Comparison of ENCODE assay signal across 1 cellular context in the genomic region with DNA sequence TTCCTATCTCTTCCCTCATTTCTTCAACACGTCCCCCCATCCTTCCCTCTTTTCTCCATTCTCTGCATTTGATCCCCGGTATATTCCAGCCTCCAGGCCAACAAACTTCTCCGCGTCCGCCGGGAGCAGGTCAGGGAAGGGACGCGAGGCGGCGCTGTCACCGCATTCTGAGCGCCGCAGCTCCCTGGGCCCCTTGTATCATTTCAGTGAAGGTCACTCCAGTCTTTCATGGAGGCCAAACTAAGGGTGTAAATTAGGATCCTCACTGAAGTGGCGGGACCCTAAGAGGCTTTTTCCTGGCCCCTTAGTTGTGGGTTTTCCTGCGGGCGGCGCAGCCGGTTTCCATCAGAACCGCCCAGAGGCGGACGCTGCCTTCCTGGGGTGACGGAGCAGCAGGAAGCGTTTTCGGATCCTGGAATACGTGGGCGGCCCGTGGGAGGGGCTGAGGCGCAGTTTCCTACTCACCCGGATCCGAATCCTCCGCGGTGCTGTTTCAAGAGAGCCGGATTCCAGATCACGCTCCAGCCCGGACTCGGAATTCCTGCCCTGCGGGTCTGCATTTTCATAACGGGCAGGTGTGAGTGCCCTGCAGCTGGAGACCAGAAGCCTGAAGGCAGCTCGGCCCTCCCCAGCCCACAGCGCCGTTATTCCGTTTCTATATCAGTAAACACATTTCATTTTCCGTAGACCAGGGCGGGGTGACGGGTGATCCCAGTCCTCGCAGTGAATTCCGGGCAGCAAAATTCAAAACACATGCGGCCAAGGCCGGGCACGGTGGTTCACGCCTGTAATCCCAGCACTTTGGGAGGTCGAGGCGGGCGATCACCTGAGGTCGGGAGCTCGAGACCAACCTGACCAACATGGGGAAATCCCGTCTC.
TF ChIP-seq lines count a peak whose summit lies in the region.

No MANE protein-coding gene starts in this region.

TF ChIP-seq in HepG2, 621 proteins besides CTCF, POLR2A, EP300 and RAD21 (continued from another document and continues in another):
- TF ChIP-seq, protein P1, sequence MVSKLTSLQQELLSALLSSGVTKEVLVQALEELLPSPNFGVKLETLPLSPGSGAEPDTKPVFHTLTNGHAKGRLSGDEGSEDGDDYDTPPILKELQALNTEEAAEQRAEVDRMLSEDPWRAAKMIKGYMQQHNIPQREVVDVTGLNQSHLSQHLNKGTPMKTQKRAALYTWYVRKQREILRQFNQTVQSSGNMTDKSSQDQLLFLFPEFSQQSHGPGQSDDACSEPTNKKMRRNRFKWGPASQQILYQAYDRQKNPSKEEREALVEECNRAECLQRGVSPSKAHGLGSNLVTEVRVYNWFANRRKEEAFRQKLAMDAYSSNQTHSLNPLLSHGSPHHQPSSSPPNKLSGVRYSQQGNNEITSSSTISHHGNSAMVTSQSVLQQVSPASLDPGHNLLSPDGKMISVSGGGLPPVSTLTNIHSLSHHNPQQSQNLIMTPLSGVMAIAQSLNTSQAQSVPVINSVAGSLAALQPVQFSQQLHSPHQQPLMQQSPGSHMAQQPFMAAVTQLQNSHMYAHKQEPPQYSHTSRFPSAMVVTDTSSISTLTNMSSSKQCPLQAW (CRISPR knock-in tag; IDR thresholded peaks at IDR 0.05) = peak; percentile 38; the same call in 1 of the 2 replicates
- TF ChIP-seq CREM (IDR thresholded peaks at IDR 0.05) (peak; percentile 12; the same call in 1 of the 2 replicates), CREM (CRISPR knock-in tag; IDR thresholded peaks at IDR 0.05) (no peak), KLF15 (CRISPR knock-in tag; IDR thresholded peaks at IDR 0.05; ENCODE audit: borderline replicate concordance) (peak; percentile 40; the same call in 1 of the 2 replicates), JUNB (CRISPR knock-in tag; IDR thresholded peaks at IDR 0.05; ENCODE audit: borderline replicate concordance) (no peak), FOXM1 (CRISPR knock-in tag; IDR thresholded peaks at IDR 0.05) (no peak), ZNF768 (CRISPR knock-in tag; IDR thresholded peaks at IDR 0.05) (peak; percentile 82), PRPF4 (IDR thresholded peaks at IDR 0.05; ENCODE audit: low read depth, low read length, poor library complexity, severe bottlenecking) (no peak), TRIM24 (CRISPR knock-in tag; IDR thresholded peaks at IDR 0.05) (no peak), ZBTB1 (CRISPR knock-in tag; IDR thresholded peaks at IDR 0.05; ENCODE audit: borderline replicate concordance) (no peak), TAF15 (IDR thresholded peaks at IDR 0.05; ENCODE audit: low read depth, low read length, poor library complexity, severe bottlenecking) (no peak), ZNF451 (CRISPR knock-in tag; IDR thresholded peaks at IDR 0.05) (no peak), SNRNP70 (IDR thresholded peaks at IDR 0.05; ENCODE audit: low read depth, low read length) (no peak), NFIB (CRISPR knock-in tag; IDR thresholded peaks at IDR 0.05; ENCODE audit: borderline replicate concordance) (no peak), ZC3H4 (CRISPR knock-in tag; IDR thresholded peaks at IDR 0.05; ENCODE audit: borderline replicate concordance) (no peak), IKZF4 (CRISPR knock-in tag; IDR thresholded peaks at IDR 0.05; ENCODE audit: borderline replicate concordance, low read depth, not compliant biosample characterization) (no peak), ZSCAN21 (CRISPR knock-in tag; IDR thresholded peaks at IDR 0.05; ENCODE audit: borderline replicate concordance) (no peak), ARNTL (CRISPR knock-in tag; IDR thresholded peaks at IDR 0.05) (0 out of 2 replicates have a peak, but pooled peaks have one; percentile 33), IKZF1 (IDR thresholded peaks at IDR 0.05) (no peak), NCOR1 (IDR thresholded peaks at IDR 0.05; ENCODE audit: borderline replicate concordance, low read length) (no peak), ATRX (CRISPR knock-in tag; IDR thresholded peaks at IDR 0.05; ENCODE audit: borderline replicate concordance) (no peak), THYN1 (CRISPR knock-in tag; IDR thresholded peaks at IDR 0.05; ENCODE audit: borderline replicate concordance, low read depth) (0 out of 2 replicates have a peak, but pooled peaks have one; percentile 82), EHMT2 (IDR thresholded peaks at IDR 0.05; ENCODE audit: borderline replicate concordance, low read depth, low read length) (no peak), ZBTB21 (CRISPR knock-in tag; IDR thresholded peaks at IDR 0.05) (0 out of 2 replicates have a peak, but pooled peaks have one; percentile 25), FOSL1 (CRISPR knock-in tag; IDR thresholded peaks at IDR 0.05; ENCODE audit: borderline replicate concordance) (no peak), HNRNPL (IDR thresholded peaks at IDR 0.05; ENCODE audit: low read depth, low read length) (no peak), ZNF879 (CRISPR knock-in tag; IDR thresholded peaks at IDR 0.05) (peak; percentile 3; the same call in 1 of the 2 replicates), ZNF446 (CRISPR knock-in tag; IDR thresholded peaks at IDR 0.05) (0 out of 2 replicates have a peak, but pooled peaks have one; percentile 24), CCDC6 (CRISPR knock-in tag; IDR thresholded peaks at IDR 0.05) (peak; percentile 25; the same call in 1 of the 2 replicates), ZNF75D (CRISPR knock-in tag; IDR thresholded peaks at IDR 0.05; ENCODE audit: borderline replicate concordance) (no peak), BRCA1 (CRISPR knock-in tag; IDR thresholded peaks at IDR 0.05) (no peak), KMT2B (CRISPR knock-in tag; IDR thresholded peaks at IDR 0.05) (0 out of 2 replicates have a peak, but pooled peaks have one; percentile 70), NFRKB (IDR thresholded peaks at IDR 0.05) (no peak), ZNF232 (CRISPR knock-in tag; IDR thresholded peaks at IDR 0.05; ENCODE audit: borderline replicate concordance) (no peak; the same call in 1 of the 2 replicates), KLF11 (CRISPR knock-in tag; IDR thresholded peaks at IDR 0.05) (no peak), ZNF317 (CRISPR knock-in tag; IDR thresholded peaks at IDR 0.05) (no peak)
- TF ChIP-seq, protein P2, sequence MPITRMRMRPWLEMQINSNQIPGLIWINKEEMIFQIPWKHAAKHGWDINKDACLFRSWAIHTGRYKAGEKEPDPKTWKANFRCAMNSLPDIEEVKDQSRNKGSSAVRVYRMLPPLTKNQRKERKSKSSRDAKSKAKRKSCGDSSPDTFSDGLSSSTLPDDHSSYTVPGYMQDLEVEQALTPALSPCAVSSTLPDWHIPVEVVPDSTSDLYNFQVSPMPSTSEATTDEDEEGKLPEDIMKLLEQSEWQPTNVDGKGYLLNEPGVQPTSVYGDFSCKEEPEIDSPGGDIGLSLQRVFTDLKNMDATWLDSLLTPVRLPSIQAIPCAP (CRISPR knock-in tag; IDR thresholded peaks at IDR 0.05; ENCODE audit: low read depth) = no peak
- TF ChIP-seq, protein P3, sequence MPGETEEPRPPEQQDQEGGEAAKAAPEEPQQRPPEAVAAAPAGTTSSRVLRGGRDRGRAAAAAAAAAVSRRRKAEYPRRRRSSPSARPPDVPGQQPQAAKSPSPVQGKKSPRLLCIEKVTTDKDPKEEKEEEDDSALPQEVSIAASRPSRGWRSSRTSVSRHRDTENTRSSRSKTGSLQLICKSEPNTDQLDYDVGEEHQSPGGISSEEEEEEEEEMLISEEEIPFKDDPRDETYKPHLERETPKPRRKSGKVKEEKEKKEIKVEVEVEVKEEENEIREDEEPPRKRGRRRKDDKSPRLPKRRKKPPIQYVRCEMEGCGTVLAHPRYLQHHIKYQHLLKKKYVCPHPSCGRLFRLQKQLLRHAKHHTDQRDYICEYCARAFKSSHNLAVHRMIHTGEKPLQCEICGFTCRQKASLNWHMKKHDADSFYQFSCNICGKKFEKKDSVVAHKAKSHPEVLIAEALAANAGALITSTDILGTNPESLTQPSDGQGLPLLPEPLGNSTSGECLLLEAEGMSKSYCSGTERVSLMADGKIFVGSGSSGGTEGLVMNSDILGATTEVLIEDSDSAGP (CRISPR knock-in tag; IDR thresholded peaks at IDR 0.05; ENCODE audit: borderline replicate concordance) = peak; percentile 71; the same call in 1 of the 2 replicates
- TF ChIP-seq, protein P4, sequence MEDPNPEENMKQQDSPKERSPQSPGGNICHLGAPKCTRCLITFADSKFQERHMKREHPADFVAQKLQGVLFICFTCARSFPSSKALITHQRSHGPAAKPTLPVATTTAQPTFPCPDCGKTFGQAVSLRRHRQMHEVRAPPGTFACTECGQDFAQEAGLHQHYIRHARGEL (CRISPR knock-in tag; IDR thresholded peaks at IDR 0.05) = no peak
- TF ChIP-seq, protein P5, sequence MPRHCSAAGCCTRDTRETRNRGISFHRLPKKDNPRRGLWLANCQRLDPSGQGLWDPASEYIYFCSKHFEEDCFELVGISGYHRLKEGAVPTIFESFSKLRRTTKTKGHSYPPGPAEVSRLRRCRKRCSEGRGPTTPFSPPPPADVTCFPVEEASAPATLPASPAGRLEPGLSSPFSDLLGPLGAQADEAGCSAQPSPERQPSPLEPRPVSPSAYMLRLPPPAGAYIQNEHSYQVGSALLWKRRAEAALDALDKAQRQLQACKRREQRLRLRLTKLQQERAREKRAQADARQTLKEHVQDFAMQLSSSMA (CRISPR knock-in tag; IDR thresholded peaks at IDR 0.05) = no peak
- TF ChIP-seq, protein P6, sequence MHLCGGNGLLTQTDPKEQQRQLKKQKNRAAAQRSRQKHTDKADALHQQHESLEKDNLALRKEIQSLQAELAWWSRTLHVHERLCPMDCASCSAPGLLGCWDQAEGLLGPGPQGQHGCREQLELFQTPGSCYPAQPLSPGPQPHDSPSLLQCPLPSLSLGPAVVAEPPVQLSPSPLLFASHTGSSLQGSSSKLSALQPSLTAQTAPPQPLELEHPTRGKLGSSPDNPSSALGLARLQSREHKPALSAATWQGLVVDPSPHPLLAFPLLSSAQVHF (CRISPR knock-in tag; IDR thresholded peaks at IDR 0.05) = 0 out of 2 replicates have a peak, but pooled peaks have one; percentile 45
- TF ChIP-seq, protein P7, sequence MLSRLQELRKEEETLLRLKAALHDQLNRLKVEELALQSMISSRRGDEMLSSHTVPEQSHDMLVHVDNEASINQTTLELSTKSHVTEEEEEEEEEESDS (CRISPR knock-in tag; IDR thresholded peaks at IDR 0.05; ENCODE audit: borderline replicate concordance) = no peak
- TF ChIP-seq, protein P8, sequence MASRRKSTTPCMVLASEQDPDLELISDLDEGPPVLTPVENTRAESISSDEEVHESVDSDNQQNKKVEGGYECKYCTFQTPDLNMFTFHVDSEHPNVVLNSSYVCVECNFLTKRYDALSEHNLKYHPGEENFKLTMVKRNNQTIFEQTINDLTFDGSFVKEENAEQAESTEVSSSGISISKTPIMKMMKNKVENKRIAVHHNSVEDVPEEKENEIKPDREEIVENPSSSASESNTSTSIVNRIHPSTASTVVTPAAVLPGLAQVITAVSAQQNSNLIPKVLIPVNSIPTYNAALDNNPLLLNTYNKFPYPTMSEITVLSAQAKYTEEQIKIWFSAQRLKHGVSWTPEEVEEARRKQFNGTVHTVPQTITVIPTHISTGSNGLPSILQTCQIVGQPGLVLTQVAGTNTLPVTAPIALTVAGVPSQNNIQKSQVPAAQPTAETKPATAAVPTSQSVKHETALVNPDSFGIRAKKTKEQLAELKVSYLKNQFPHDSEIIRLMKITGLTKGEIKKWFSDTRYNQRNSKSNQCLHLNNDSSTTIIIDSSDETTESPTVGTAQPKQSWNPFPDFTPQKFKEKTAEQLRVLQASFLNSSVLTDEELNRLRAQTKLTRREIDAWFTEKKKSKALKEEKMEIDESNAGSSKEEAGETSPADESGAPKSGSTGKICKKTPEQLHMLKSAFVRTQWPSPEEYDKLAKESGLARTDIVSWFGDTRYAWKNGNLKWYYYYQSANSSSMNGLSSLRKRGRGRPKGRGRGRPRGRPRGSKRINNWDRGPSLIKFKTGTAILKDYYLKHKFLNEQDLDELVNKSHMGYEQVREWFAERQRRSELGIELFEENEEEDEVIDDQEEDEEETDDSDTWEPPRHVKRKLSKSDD (CRISPR knock-in tag; IDR thresholded peaks at IDR 0.05; ENCODE audit: low read depth) = peak; percentile 66; the same call in 1 of the 2 replicates
- TF ChIP-seq, protein P9, sequence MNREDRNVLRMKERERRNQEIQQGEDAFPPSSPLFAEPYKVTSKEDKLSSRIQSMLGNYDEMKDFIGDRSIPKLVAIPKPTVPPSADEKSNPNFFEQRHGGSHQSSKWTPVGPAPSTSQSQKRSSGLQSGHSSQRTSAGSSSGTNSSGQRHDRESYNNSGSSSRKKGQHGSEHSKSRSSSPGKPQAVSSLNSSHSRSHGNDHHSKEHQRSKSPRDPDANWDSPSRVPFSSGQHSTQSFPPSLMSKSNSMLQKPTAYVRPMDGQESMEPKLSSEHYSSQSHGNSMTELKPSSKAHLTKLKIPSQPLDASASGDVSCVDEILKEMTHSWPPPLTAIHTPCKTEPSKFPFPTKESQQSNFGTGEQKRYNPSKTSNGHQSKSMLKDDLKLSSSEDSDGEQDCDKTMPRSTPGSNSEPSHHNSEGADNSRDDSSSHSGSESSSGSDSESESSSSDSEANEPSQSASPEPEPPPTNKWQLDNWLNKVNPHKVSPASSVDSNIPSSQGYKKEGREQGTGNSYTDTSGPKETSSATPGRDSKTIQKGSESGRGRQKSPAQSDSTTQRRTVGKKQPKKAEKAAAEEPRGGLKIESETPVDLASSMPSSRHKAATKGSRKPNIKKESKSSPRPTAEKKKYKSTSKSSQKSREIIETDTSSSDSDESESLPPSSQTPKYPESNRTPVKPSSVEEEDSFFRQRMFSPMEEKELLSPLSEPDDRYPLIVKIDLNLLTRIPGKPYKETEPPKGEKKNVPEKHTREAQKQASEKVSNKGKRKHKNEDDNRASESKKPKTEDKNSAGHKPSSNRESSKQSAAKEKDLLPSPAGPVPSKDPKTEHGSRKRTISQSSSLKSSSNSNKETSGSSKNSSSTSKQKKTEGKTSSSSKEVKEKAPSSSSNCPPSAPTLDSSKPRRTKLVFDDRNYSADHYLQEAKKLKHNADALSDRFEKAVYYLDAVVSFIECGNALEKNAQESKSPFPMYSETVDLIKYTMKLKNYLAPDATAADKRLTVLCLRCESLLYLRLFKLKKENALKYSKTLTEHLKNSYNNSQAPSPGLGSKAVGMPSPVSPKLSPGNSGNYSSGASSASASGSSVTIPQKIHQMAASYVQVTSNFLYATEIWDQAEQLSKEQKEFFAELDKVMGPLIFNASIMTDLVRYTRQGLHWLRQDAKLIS (CRISPR knock-in tag; IDR thresholded peaks at IDR 0.05) = no peak
